ENCODE assay signal across 8 cellular contexts in genomic region chrX:97685753-97686152, GRCh38.
A peak's percentile ranks its signal among the peaks of the same experiment; 100 is the strongest.
DNase-seq lines count a peak whose midpoint lies in the region; ATAC-seq, FAIRE-seq and TF ChIP-seq lines count a peak whose summit lies in the region.

No MANE protein-coding gene starts in this region.

- FAIRE-seq in G401.6 (lab: Jason Lieb, UNC) = peak; percentile 69

- intact Hi-C loops in dorsolateral prefrontal cortex (cut with DNase I) = no loop called here
- intact Hi-C loops in activated T-helper 1 cell treated with anti-CD3 and anti-CD28 coated beads, Interleukin-12 subunit alpha, Interleukin-12 subunit beta, Interleukin-2, Interleukin-4 antibody, amounts not matched to agents 30 ng/mL and 10 ng/mL and 1 ng/mL, durations not matched to agents 14 hours and 24 hours and 36 hours (cut with micrococcal nuclease) = loop anchor here (2.0 kb wide), 1 partner anchor 659 kb away; no protein-coding TSS in a partner anchor

- peak; percentile 63 for TF ChIP-seq CTCF in 22Rv1 (IDR thresholded peaks at IDR 0.05)
- TF ChIP-seq CTCF in dorsolateral prefrontal cortex (IDR thresholded peaks at IDR 0.05 in 54 of 56, conservative IDR thresholded peaks at IDR 0.05 in 2 of 56; ENCODE audit: low read depth in 1 of 56, partially characterized antibody in 56 of 56) = peak in 53 of 56 donors; percentile 12 to 65 (median 42)
- TF ChIP-seq CTCF in progenitor cell of endocrine pancreas (IDR thresholded peaks at IDR 0.05; ENCODE audit: unreplicated experiment) = peak; percentile 74

- no peaks in the 10 kb centered on the region for H3K9me3 Mint-ChIP-seq in progenitor cell of endocrine pancreas (ENCODE audit: low read depth)
- no peaks in the 10 kb centered on the region for H3K9me3 Mint-ChIP-seq in activated T-helper 1 cell treated with anti-CD3 and anti-CD28 coated beads, Interleukin-12 subunit alpha, Interleukin-12 subunit beta, Interleukin-2, Interleukin-4 antibody, amounts not matched to agents 30 ng/mL and 10 ng/mL and 1 ng/mL, durations not matched to agents 14 hours and 24 hours and 36 hours

- H3K27me3 Mint-ChIP-seq in progenitor cell of endocrine pancreas = no peaks in the 10 kb centered on the region
- H3K27me3 Mint-ChIP-seq in activated T-helper 1 cell treated with anti-CD3 and anti-CD28 coated beads, Interleukin-12 subunit alpha, Interleukin-12 subunit beta, Interleukin-2, Interleukin-4 antibody, amounts not matched to agents 30 ng/mL and 10 ng/mL and 1 ng/mL, durations not matched to agents 14 hours and 24 hours and 36 hours (ENCODE audit: insufficient read depth) = peaks cover 2% of the 10 kb centered on the region

- H3K27ac ChIP-seq in 22Rv1 (no peak overlapping the region), dorsolateral prefrontal cortex (no peak overlapping the region)

- H3K4me1 Mint-ChIP-seq in progenitor cell of endocrine pancreas (ENCODE audit: low read depth) = peaks cover 6% of the 10 kb centered on the region
- no peaks in the 10 kb centered on the region for H3K4me1 Mint-ChIP-seq in activated T-helper 1 cell treated with anti-CD3 and anti-CD28 coated beads, Interleukin-12 subunit alpha, Interleukin-12 subunit beta, Interleukin-2, Interleukin-4 antibody, amounts not matched to agents 30 ng/mL and 10 ng/mL and 1 ng/mL, durations not matched to agents 14 hours and 24 hours and 36 hours (ENCODE audit: low read depth)

- no peak overlapping the region for H3K27ac Mint-ChIP-seq in progenitor cell of endocrine pancreas
- H3K27ac Mint-ChIP-seq in activated T-helper 1 cell treated with anti-CD3 and anti-CD28 coated beads, Interleukin-12 subunit alpha, Interleukin-12 subunit beta, Interleukin-2, Interleukin-4 antibody, amounts not matched to agents 30 ng/mL and 10 ng/mL and 1 ng/mL, durations not matched to agents 14 hours and 24 hours and 36 hours = no peak overlapping the region

- peaks cover 0 to 73% (median 15%) of the 10 kb centered on the region in 45 donors for H3K27me3 ChIP-seq in dorsolateral prefrontal cortex

- peak; percentile 2 to 52 for DNase-seq in NCI-H526 (lab: John Stamatoyannopoulos, UW)
- peak in 2 of 10 donors; percentile 18 to 29 for DNase-seq in dorsolateral prefrontal cortex
- DNase-seq in progenitor cell of endocrine pancreas (ENCODE audit: low spot score, unreplicated experiment) = no peak
- no peak for DNase-seq in activated T-helper 1 cell treated with anti-CD3 and anti-CD28 coated beads, Interleukin-12 subunit alpha, Interleukin-12 subunit beta, Interleukin-2, Interleukin-4 antibody, amounts not matched to agents 30 ng/mL and 10 ng/mL and 1 ng/mL, durations not matched to agents 14 hours and 24 hours and 36 hours (ENCODE audit: low spot score)
- DNase-seq in OCI-M2 (lab: John Stamatoyannopoulos, UW; ENCODE audit: unreplicated experiment) = no peak

- no peak overlapping the region for H3K4me3 ChIP-seq in dorsolateral prefrontal cortex

- no peaks in the 10 kb centered on the region for H3K36me3 Mint-ChIP-seq in progenitor cell of endocrine pancreas (ENCODE audit: insufficient read depth)
- no peaks in the 10 kb centered on the region for H3K36me3 Mint-ChIP-seq in activated T-helper 1 cell treated with anti-CD3 and anti-CD28 coated beads, Interleukin-12 subunit alpha, Interleukin-12 subunit beta, Interleukin-2, Interleukin-4 antibody, amounts not matched to agents 30 ng/mL and 10 ng/mL and 1 ng/mL, durations not matched to agents 14 hours and 24 hours and 36 hours (ENCODE audit: low read depth)

- peak; percentile 68 for ATAC-seq in HG02884 (IDR thresholded peaks at IDR 0.05; ENCODE audit: unreplicated experiment)

- no peak overlapping the region for H3K4me3 Mint-ChIP-seq in progenitor cell of endocrine pancreas (ENCODE audit: low read depth)
- no peak overlapping the region for H3K4me3 Mint-ChIP-seq in activated T-helper 1 cell treated with anti-CD3 and anti-CD28 coated beads, Interleukin-12 subunit alpha, Interleukin-12 subunit beta, Interleukin-2, Interleukin-4 antibody, amounts not matched to agents 30 ng/mL and 10 ng/mL and 1 ng/mL, durations not matched to agents 14 hours and 24 hours and 36 hours

Comparison
In these comparisons a context has a peak if more than half of its experiments do, and no peak if none do; other contexts are left out.
1. DNase-seq: peak in NCI-H526 (2 of 2); none in progenitor cell of endocrine pancreas (single experiment), activated T-helper 1 cell treated with anti-CD3 and anti-CD28 coated beads, Interleukin-12 subunit alpha, Interleukin-12 subunit beta, Interleukin-2, Interleukin-4 antibody, amounts not matched to agents 30 ng/mL and 10 ng/mL and 1 ng/mL, durations not matched to agents 14 hours and 24 hours and 36 hours (single experiment) and OCI-M2 (single experiment).
2. Peak in every context shown above with its lines, with median percentiles within 50 percentile points of each other: CTCF ChIP-seq.